ENCODE assay signal across 1 cellular context in genomic region chr9:68705636-68706578, GRCh38.
TF ChIP-seq lines count a peak whose summit lies in the region.

No MANE protein-coding gene starts in this region.

TF ChIP-seq in IMR-90, 13 proteins besides CTCF, POLR2A, EP300 and RAD21 (continued from another document):
- TF ChIP-seq USF2 (IDR thresholded peaks at IDR 0.05; ENCODE audit: low read depth, low read length) (no peak), RFX5 (IDR thresholded peaks at IDR 0.05; ENCODE audit: low read depth, low read length) (no peak), CHD1 (IDR thresholded peaks at IDR 0.05; ENCODE audit: low read depth, low read length) (no peak), MXI1 (IDR thresholded peaks at IDR 0.05; ENCODE audit: borderline replicate concordance, low read depth, low read length) (no peak), MAFK (IDR thresholded peaks at IDR 0.05; ENCODE audit: low read depth, low read length) (no peak), NFE2L2 (IDR thresholded peaks at IDR 0.05; ENCODE audit: low read depth, low read length) (no peak), RCOR1 (IDR thresholded peaks at IDR 0.05; ENCODE audit: insufficient replicate concordance, low read length) (no peak)
TF ChIP-seq in IMR-90: peak in this region for 0.
